Comparison of ENCODE assay signal across 18 cellular contexts in genomic region chr7:143013473-143013872, GRCh38. TPM values are rescaled to one million over a fixed set of nuclear protein-coding genes. Genes with fewer than 3 reads are reported as not detected.
A peak's percentile ranks its signal among the peaks of the same experiment; 100 is the strongest.
DNase-seq lines count a peak whose midpoint lies in the region; ATAC-seq and TF ChIP-seq lines count a peak whose summit lies in the region.
"Had no signal": no experiment of that assay in that cellular context is flagged by ENCODE, and none has a peak within 500 bp of the region (broad histone marks: within the 10 kb centered on the region; RNA-seq: fewer than 3 reads in every experiment).

No MANE protein-coding gene starts in this region.

- WGBS in GM23248 (ENCODE audit: low coverage in 1 of 2, low lambda C conversion rate in 2 of 2, missing lambda C conversion rate in 2 of 2), 2 experiments = 54 to 63% methylated on average over 1 of the region's 1 CpG

- H3K36me3 ChIP-seq in GM23248 (ENCODE audit: low read depth) = no peaks in the 10 kb centered on the region
- H3K36me3 ChIP-seq in WERI-Rb-1 = no peaks in the 10 kb centered on the region

- 0 out of 2 replicates have a peak overlapping the region, but pooled peaks have one; percentile 13 for H2AFZ ChIP-seq in GM23248

- H4K20me1 ChIP-seq in GM23248 (ENCODE audit: insufficient read depth) = no peaks in the 10 kb centered on the region

- no peak overlapping the region for H3K9ac ChIP-seq in GM23248

- peaks cover 2% of the 10 kb centered on the region for H3K4me1 Mint-ChIP-seq in activated T-cell treated with anti-CD3 and anti-CD28 coated beads, Interleukin-2, amount 50 U/mL, for 4 hours (ENCODE audit: low read depth)
- H3K4me1 Mint-ChIP-seq: activated naive CD4-positive, alpha-beta T cell treated with anti-CD3 and anti-CD28 coated beads, Interleukin-2, amount 10 ng/mL, durations not matched to agents 7 days and 5 days; central memory CD8-positive, alpha-beta T cell; WTC11 had no signal

- H3K27me3 ChIP-seq in GM23248 (replicated peaks; ENCODE audit: insufficient read depth) (no peaks in the 10 kb centered on the region), WERI-Rb-1 (ENCODE audit: insufficient read depth, low read depth, severe bottlenecking) (no peaks in the 10 kb centered on the region)

- H3K4me3 Mint-ChIP-seq in activated T-cell treated with anti-CD3 and anti-CD28 coated beads, Interleukin-2, amount 50 U/mL, for 4 hours = no peak overlapping the region
- H3K4me3 Mint-ChIP-seq: activated naive CD4-positive, alpha-beta T cell treated with anti-CD3 and anti-CD28 coated beads, Interleukin-2, amount 10 ng/mL, durations not matched to agents 7 days and 5 days; central memory CD8-positive, alpha-beta T cell; WTC11 had no signal

- in situ Hi-C loops in GM23248 (cut with MboI) = no loop called here

- peak overlapping the region; percentile 72 for H3K4me2 ChIP-seq in GM23248 (ENCODE audit: unreplicated experiment)

- peaks cover 23% of the 10 kb centered on the region for H3F3A ChIP-seq in GM23248 (ENCODE audit: insufficient read depth)

- H3K4me3 ChIP-seq in GM23248 = peak overlapping the region; percentile 39
- no peak overlapping the region for H3K4me3 ChIP-seq in WERI-Rb-1 (ENCODE audit: low read depth, low read length)
- no peak overlapping the region for H3K4me3 ChIP-seq in skeletal muscle cell (ENCODE audit: low read depth, low read length)
- H3K4me3 ChIP-seq: skin epidermis had no signal

- no peaks in the 10 kb centered on the region for H3K9me3 Mint-ChIP-seq in activated T-cell treated with anti-CD3 and anti-CD28 coated beads, Interleukin-2, amount 50 U/mL, for 4 hours
- H3K9me3 Mint-ChIP-seq: activated naive CD4-positive, alpha-beta T cell treated with anti-CD3 and anti-CD28 coated beads, Interleukin-2, amount 10 ng/mL, durations not matched to agents 7 days and 5 days; central memory CD8-positive, alpha-beta T cell; WTC11 had no signal

- ATAC-seq in GM21515 (IDR thresholded peaks at IDR 0.05; ENCODE audit: unreplicated experiment) (no peak), HG03378 (IDR thresholded peaks at IDR 0.05; ENCODE audit: unreplicated experiment) (no peak), HG03097 (IDR thresholded peaks at IDR 0.05; ENCODE audit: low FRiP score, unreplicated experiment) (no peak)
- ATAC-seq in activated T-cell treated with anti-CD3 and anti-CD28 coated beads, Interleukin-2, amount 50 U/mL, for 4 hours = no peak
- ATAC-seq: WTC11 had no signal

- H3K27ac ChIP-seq in GM23248 = peak overlapping the region; percentile 33
- H3K27ac ChIP-seq in WERI-Rb-1 = peak overlapping the region; percentile 45

- TF ChIP-seq CTCF in WERI-Rb-1 (IDR thresholded peaks at IDR 0.05; ENCODE audit: low read depth, low read length) = no peak

- DNase-seq in GM23248 (peak; percentile 34), WERI-Rb-1 (peak; percentile 80), fibroblast of the conjunctiva (ENCODE audit: low read depth) (peak; percentile 49), skeletal muscle cell (ENCODE audit: low read depth) (peak; percentile 54)
- no peak for DNase-seq in activated T-cell treated with anti-CD3 and anti-CD28 coated beads, Interleukin-2, amount 50 U/mL, for 4 hours
- DNase-seq: activated naive CD4-positive, alpha-beta T cell treated with anti-CD3 and anti-CD28 coated beads, Interleukin-2, amount 10 ng/mL, durations not matched to agents 7 days and 5 days; AML-193; DMS53; H7; NCI-H1417; stimulated activated naive CD4-positive, alpha-beta T cell treated with Interleukin-2 at 50 U/mL for 16 hours had no signal

- H3K79me2 ChIP-seq in GM23248 (ENCODE audit: insufficient read depth) = no peaks in the 10 kb centered on the region

- H3K4me1 ChIP-seq in GM23248 (ENCODE audit: insufficient read depth) = peaks cover 34% of the 10 kb centered on the region

- no peaks in the 10 kb centered on the region for H3K9me3 ChIP-seq in GM23248 (ENCODE audit: low read depth)
- H3K9me3 ChIP-seq in WERI-Rb-1 (ENCODE audit: severe bottlenecking) = no peaks in the 10 kb centered on the region

- H3K9me2 ChIP-seq in GM23248 (ENCODE audit: insufficient read depth) = no peaks in the 10 kb centered on the region

- H3K36me3 Mint-ChIP-seq in activated T-cell treated with anti-CD3 and anti-CD28 coated beads, Interleukin-2, amount 50 U/mL, for 4 hours (ENCODE audit: insufficient read depth) = no peaks in the 10 kb centered on the region
- H3K36me3 Mint-ChIP-seq: activated naive CD4-positive, alpha-beta T cell treated with anti-CD3 and anti-CD28 coated beads, Interleukin-2, amount 10 ng/mL, durations not matched to agents 7 days and 5 days; WTC11 had no signal

- peaks cover 25% of the 10 kb centered on the region for H3K27me3 Mint-ChIP-seq in activated T-cell treated with anti-CD3 and anti-CD28 coated beads, Interleukin-2, amount 50 U/mL, for 4 hours (ENCODE audit: low read depth)

RNA-seq across cellular contexts. Expression of gene OR9A2, which starts 13.5 kb away (rescaled TPM):
- not detected in 2 replicates for total RNA-seq in GM23248 (2014; rRNA removed; shearing (Covaris generic))
- polyA plus RNA-seq in GM23248 (2016; fragmentation: Nextera tagmentation; extraction: Ambion mirVana) = not detected in 2 replicates
- not detected for total RNA-seq in activated T-cell treated with anti-CD3 and anti-CD28 coated beads, Interleukin-2, amount 50 U/mL, for 4 hours
- total RNA-seq: H7, WTC11 had no signal
- polyA plus RNA-seq: neural cell had no signal

RNA-seq across cellular contexts. Expression of gene OR6V1, which starts 38.7 kb away (rescaled TPM):
- not detected in 2 replicates for total RNA-seq in GM23248 (2014; rRNA removed; shearing (Covaris generic))
- polyA plus RNA-seq in GM23248 (2016; fragmentation: Nextera tagmentation; extraction: Ambion mirVana) = not detected in 2 replicates
- total RNA-seq in activated T-cell treated with anti-CD3 and anti-CD28 coated beads, Interleukin-2, amount 50 U/mL, for 4 hours = not detected
- total RNA-seq: H7, WTC11 had no signal
- polyA plus RNA-seq: neural cell had no signal

RNA-seq across cellular contexts. Expression of gene KEL, which starts 51.3 kb away (rescaled TPM):
- not detected in 2 replicates for total RNA-seq in GM23248 (2014; rRNA removed; shearing (Covaris generic))
- not detected in 2 replicates for polyA plus RNA-seq in GM23248 (2016; fragmentation: Nextera tagmentation; extraction: Ambion mirVana)
- total RNA-seq in activated T-cell treated with anti-CD3 and anti-CD28 coated beads, Interleukin-2, amount 50 U/mL, for 4 hours = under 1 TPM in 1 of 3 donors, not detected in 2; 0.33 TPM
